Comparison of ENCODE assay signal across 8 cellular contexts in the genomic region with DNA sequence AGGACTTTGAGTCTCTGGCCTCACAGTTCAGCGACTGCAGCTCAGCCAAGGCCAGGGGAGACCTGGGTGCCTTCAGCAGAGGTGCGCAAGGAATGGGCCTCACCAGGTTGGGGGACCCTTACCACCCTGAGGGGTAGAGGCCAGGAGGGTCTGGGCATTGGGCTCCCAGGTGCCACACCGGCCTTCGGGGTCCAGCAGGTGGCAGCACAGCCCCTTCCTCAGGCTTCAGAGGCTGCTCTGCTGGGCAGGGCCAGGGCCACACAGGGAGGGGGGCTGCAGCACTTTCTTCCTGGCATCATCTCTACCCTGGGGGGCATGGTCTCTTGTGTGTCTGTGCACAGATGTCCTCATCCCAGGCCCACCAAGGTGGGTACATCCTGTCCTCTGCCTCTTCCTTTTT. TPM values are rescaled to one million over a fixed set of nuclear protein-coding genes. Genes with fewer than 3 reads are reported as not detected.
DNase-seq lines count a peak whose midpoint lies in the region; ATAC-seq, FAIRE-seq and TF ChIP-seq lines count a peak whose summit lies in the region.

No MANE protein-coding gene starts in this region.

- no peaks in the 10 kb centered on the region for H3K27me3 ChIP-seq in HL-60 (ENCODE audit: insufficient read depth, poor library complexity, severe bottlenecking)
- H3K27me3 ChIP-seq in keratinocyte (ENCODE audit: control insufficient read depth, extremely low read depth, insufficient read depth, low read length): no peaks in the 10 kb centered on the region
- H3K27me3 ChIP-seq in mammary epithelial cell (ENCODE audit: insufficient read depth, low read length): no peaks in the 10 kb centered on the region

- peaks cover 3% of the 10 kb centered on the region for H3K79me2 ChIP-seq in keratinocyte (ENCODE audit: control insufficient read depth, insufficient read depth, low read length)
- no peaks in the 10 kb centered on the region for H3K79me2 ChIP-seq in mammary epithelial cell (ENCODE audit: insufficient read depth, low read length)

- H3K9ac ChIP-seq in keratinocyte (ENCODE audit: control insufficient read depth, extremely low read depth, insufficient read depth, low read length): no peak overlapping the region
- H3K9ac ChIP-seq in mammary epithelial cell (ENCODE audit: insufficient read depth, low read length): no peak overlapping the region

- DNase-seq in AG09319 (ENCODE audit: extremely low read depth, low read depth) (no peak), HL-60 (ENCODE audit: low read depth in 1 of 2, low spot score in 1 of 2) (no peak), keratinocyte (ENCODE audit: low read depth, low spot score) (no peak), mammary epithelial cell (no peak)
- DNase-seq in activated CD8-positive, alpha-beta memory T cell treated with anti-CD3 and anti-CD28 coated beads, Interleukin-2, amount 50 U/mL, for 48 hours: peak; percentile 63

- WGBS in mammary epithelial cell (ENCODE audit: low coverage, missing lambda C conversion rate): 78% methylated on average over 4 of the region's 4 CpGs

- CTCF ChIA-PET in mammary epithelial cell (lab: Charles Lee; ENCODE audit: low non-redundant PET): no interaction called here

- H3K27ac ChIP-seq in HL-60 (replicated peaks) (no peak overlapping the region), keratinocyte (ENCODE audit: control insufficient read depth, insufficient read depth, low read length) (no peak overlapping the region), mammary epithelial cell (ENCODE audit: insufficient read depth, low read depth, low read length) (no peak overlapping the region)

- H2AFZ ChIP-seq in keratinocyte (ENCODE audit: control insufficient read depth, low read length) (no peak overlapping the region), mammary epithelial cell (ENCODE audit: low read depth, low read length) (no peak overlapping the region)

- in situ Hi-C loops in mammary epithelial cell (cut with MboI; ENCODE audit: low sequenced_read_pairs in 2 of 2): no loop called here

- no peaks in the 10 kb centered on the region for H3K9me1 ChIP-seq in keratinocyte (ENCODE audit: control insufficient read depth, extremely low read depth, insufficient read depth, low read length)

- H3K4me1 ChIP-seq in keratinocyte (ENCODE audit: control insufficient read depth, extremely low read depth, insufficient read depth, low read length) (peaks cover 14% of the 10 kb centered on the region), mammary epithelial cell (ENCODE audit: insufficient read depth, low read length) (no peaks in the 10 kb centered on the region)

- no peak for FAIRE-seq in keratinocyte (lab: Jason Lieb, UNC)

- TF ChIP-seq CTCF in AG09319 (IDR thresholded peaks at IDR 0.05; ENCODE audit: low read depth, low read length) (peak; percentile 24; the same call in 1 of the 2 replicates), HL-60 (IDR thresholded peaks at IDR 0.05; ENCODE audit: insufficient read depth, low read length) (peak; percentile 10), keratinocyte (optimal IDR thresholded peaks at IDR 0.05 in 1 of 3, IDR thresholded peaks at IDR 0.05 in 1 of 3, conservative IDR thresholded peaks at IDR 0.05 in 1 of 3; ENCODE audit: extremely low read depth in 1 of 3, insufficient read depth in 2 of 3, low read length in 3 of 3) (peak; percentile 46 to 70 (median 67)), mammary epithelial cell (conservative IDR thresholded peaks at IDR 0.05 in 1 of 2, IDR thresholded peaks at IDR 0.05 in 1 of 2; ENCODE audit: extremely low read depth in 1 of 2, insufficient read depth in 1 of 2, low read depth in 1 of 2, low read length in 2 of 2) (peak in 1 of 2 donors; percentile 58)

- no peak overlapping the region for H3K4me3 ChIP-seq in HL-60 (replicated peaks; ENCODE audit: insufficient read depth, low read length)
- H3K4me3 ChIP-seq in keratinocyte (ENCODE audit: control insufficient read depth in 2 of 3, extremely low read depth in 1 of 3, insufficient read depth in 2 of 3, low read depth in 1 of 3, low read length in 3 of 3): no peak overlapping the region
- H3K4me3 ChIP-seq in mammary epithelial cell (replicated peaks in 1 of 3; ENCODE audit: insufficient read depth in 1 of 3, low read depth in 2 of 3, low read length in 3 of 3): no peak overlapping the region

- H3K4me2 ChIP-seq in keratinocyte (ENCODE audit: control insufficient read depth, extremely low read depth, insufficient read depth, low read depth, low read length) (no peak overlapping the region), mammary epithelial cell (ENCODE audit: insufficient read depth, low read depth, low read length) (no peak overlapping the region)

- intact Hi-C loops in mammary epithelial cell (cut with micrococcal nuclease): loop anchor here (5.0 kb wide), 2 partner anchors 641 to 711 kb away; no protein-coding TSS in a partner anchor

- ATAC-seq in GM21390 (IDR thresholded peaks at IDR 0.05; ENCODE audit: unreplicated experiment) (no peak), HG03342 (IDR thresholded peaks at IDR 0.05; ENCODE audit: unreplicated experiment) (no peak), GM18909 (IDR thresholded peaks at IDR 0.05; ENCODE audit: poor library complexity, unreplicated experiment) (no peak)

- no TSS peak for BruUV-seq in mammary epithelial cell (replicated peaks; lab: Mats Ljungman, UMichigan)

- H3K9me3 ChIP-seq in keratinocyte (ENCODE audit: control insufficient read depth, low read depth, low read length) (no peaks in the 10 kb centered on the region), mammary epithelial cell (replicated peaks; ENCODE audit: insufficient read depth, low read length) (no peaks in the 10 kb centered on the region)

- H3K36me3 ChIP-seq in keratinocyte (ENCODE audit: control insufficient read depth in 2 of 2, extremely low read depth in 1 of 2, insufficient read depth in 2 of 2, low read length in 2 of 2) (peaks cover 21 to 24% of the 10 kb centered on the region in 2 experiments), mammary epithelial cell (ENCODE audit: insufficient read depth, low read length) (no peaks in the 10 kb centered on the region)

- dilution Hi-C loops in keratinocyte (cut with MboI; ENCODE audit: extremely low pct_ligation_motif_present, low sequenced_read_pairs) (no loop called here), mammary epithelial cell (cut with HindIII; ENCODE audit: low sequenced_read_pairs) (no loop called here)

- no peaks in the 10 kb centered on the region for H4K20me1 ChIP-seq in keratinocyte (ENCODE audit: control insufficient read depth, extremely low read depth, insufficient read depth, low read length)
- H4K20me1 ChIP-seq in mammary epithelial cell (ENCODE audit: insufficient read depth, low read length): no peaks in the 10 kb centered on the region

RNA-seq across cellular contexts. Expression of a gene that starts 12.9 kb away (rescaled TPM):
- polyA plus RNA-seq in keratinocyte: 39.8 to 53.3 TPM (median 45.2 TPM) in 3 replicates
- polyA plus RNA-seq in keratinocyte (2011; ENCODE audit: low read depth): 25.7 TPM
- 18.5 and 58.6 TPM in 2 replicates for polyA plus RNA-seq in keratinocyte (2011; cell fraction: cytosol; rRNA removed)
- 23.8 and 29.8 TPM in 2 replicates for polyA plus RNA-seq in keratinocyte (2011; cell fraction: nucleus; rRNA removed)
- polyA plus RNA-seq in keratinocyte (2012; ENCODE audit: low replicate concordance): 30.2 and 65.5 TPM in 2 replicates
- 7.7 to 15.4 TPM (median 12.5 TPM) in 3 replicates for polyA minus RNA-seq in keratinocyte
- polyA minus RNA-seq in keratinocyte (2011; cell fraction: cytosol; rRNA and poly(A)+ RNA removed): 44.5 TPM
- 10.5 and 12.2 TPM in 2 replicates for polyA minus RNA-seq in keratinocyte (2011; cell fraction: nucleus; rRNA and poly(A)+ RNA removed)
- 10 to 100 TPM; 50.3 to 77.4 TPM for total RNA-seq in mammary epithelial cell
- 74.0 TPM for polyA plus RNA-seq in mammary epithelial cell
- 23.3 TPM for polyA minus RNA-seq in mammary epithelial cell

RNA-seq across cellular contexts. Expression of a gene that starts 20.3 kb away (rescaled TPM):
- polyA plus RNA-seq in keratinocyte (995 to 1,153 TPM (median 1,097 TPM) in 3 replicates), mammary epithelial cell (819 TPM)
- polyA plus RNA-seq in keratinocyte (2011; ENCODE audit: low read depth): 149 TPM
- 957 and 1,326 TPM in 2 replicates for polyA plus RNA-seq in keratinocyte (2011; cell fraction: cytosol; rRNA removed)
- polyA plus RNA-seq in keratinocyte (2011; cell fraction: nucleus; rRNA removed): 394 and 589 TPM in 2 replicates
- 696 and 1,022 TPM in 2 replicates for polyA plus RNA-seq in keratinocyte (2012; ENCODE audit: low replicate concordance)
- polyA minus RNA-seq in keratinocyte (77.0 to 258 TPM (median 227 TPM) in 3 replicates), mammary epithelial cell (55.2 TPM)
- polyA minus RNA-seq in keratinocyte (2011; cell fraction: cytosol; rRNA and poly(A)+ RNA removed): 195 TPM
- polyA minus RNA-seq in keratinocyte (2011; cell fraction: nucleus; rRNA and poly(A)+ RNA removed): 30.7 and 54.1 TPM in 2 replicates
- total RNA-seq in mammary epithelial cell: 100 to 1,000 TPM; 125 to 305 TPM

RNA-seq across cellular contexts. Expression of a gene that starts 29.2 kb away (rescaled TPM):
- polyA plus RNA-seq in keratinocyte: 12.6 to 18.2 TPM (median 17.2 TPM) in 3 replicates
- 5.2 TPM for polyA plus RNA-seq in keratinocyte (2011; ENCODE audit: low read depth)
- polyA plus RNA-seq in keratinocyte (2011; cell fraction: cytosol; rRNA removed): 12.8 and 17.6 TPM in 2 replicates
- 36.9 and 44.1 TPM in 2 replicates for polyA plus RNA-seq in keratinocyte (2011; cell fraction: nucleus; rRNA removed)
- 14.4 and 17.1 TPM in 2 replicates for polyA plus RNA-seq in keratinocyte (2012; ENCODE audit: low replicate concordance)
- 6.7 to 13.2 TPM (median 9.0 TPM) in 3 replicates for polyA minus RNA-seq in keratinocyte
- 19.4 TPM for polyA minus RNA-seq in keratinocyte (2011; cell fraction: cytosol; rRNA and poly(A)+ RNA removed)
- 13.7 and 16.4 TPM in 2 replicates for polyA minus RNA-seq in keratinocyte (2011; cell fraction: nucleus; rRNA and poly(A)+ RNA removed)
- total RNA-seq in mammary epithelial cell: 10 to 100 TPM; 16.3 to 28.3 TPM
- polyA plus RNA-seq in mammary epithelial cell: 17.4 TPM
- polyA minus RNA-seq in mammary epithelial cell: 16.2 TPM
